ENCODE assay signal across 17 cellular contexts in genomic region chr2:20128506-20129319, GRCh38.
"Had no signal": no experiment of that assay in that cellular context is flagged by ENCODE, and none has a peak within 500 bp of the region (broad histone marks: within the 10 kb centered on the region; RNA-seq: fewer than 3 reads in every experiment).

No MANE protein-coding gene starts in this region.

- H3K27ac Mint-ChIP-seq: activated CD8-positive, alpha-beta T cell treated with anti-CD3 and anti-CD28 coated beads, Interleukin-2, amount 10 ng/mL, durations not matched to agents 7 days and 5 days; activated naive CD8-positive, alpha-beta T cell treated with anti-CD3 and anti-CD28 coated beads, Interleukin-2, amount 10 ng/mL, durations not matched to agents 7 days and 5 days; naive thymus-derived CD4-positive, alpha-beta T cell; stimulated activated naive CD8-positive, alpha-beta T cell treated with anti-CD3 and anti-CD28 coated beads, Interleukin-15, amount 100 ng/mL, for 72 hours had no signal

- FAIRE-seq: urothelium cell line had no signal

- H3K36me3 ChIP-seq: brain microvascular endothelial cell, thoracic aorta had no signal

- ATAC-seq: activated CD8-positive, alpha-beta T cell treated with anti-CD3 and anti-CD28 coated beads, Interleukin-2, amount 10 ng/mL, durations not matched to agents 7 days and 5 days; foreskin keratinocyte; naive thymus-derived CD4-positive, alpha-beta T cell; right cardiac atrium; stimulated activated naive CD8-positive, alpha-beta T cell treated with anti-CD3 and anti-CD28 coated beads, Interleukin-15, amount 100 ng/mL, for 72 hours had no signal

- H3K9me3 Mint-ChIP-seq: activated naive CD8-positive, alpha-beta T cell treated with anti-CD3 and anti-CD28 coated beads, Interleukin-2, amount 10 ng/mL, durations not matched to agents 7 days and 5 days; central memory CD8-positive, alpha-beta T cell; naive thymus-derived CD4-positive, alpha-beta T cell; stimulated activated naive CD8-positive, alpha-beta T cell treated with anti-CD3 and anti-CD28 coated beads, Interleukin-15, amount 100 ng/mL, for 72 hours had no signal

- H3K27ac ChIP-seq: brain microvascular endothelial cell, foreskin keratinocyte, thoracic aorta had no signal

- H3K36me3 Mint-ChIP-seq: activated naive CD8-positive, alpha-beta T cell treated with anti-CD3 and anti-CD28 coated beads, Interleukin-2, amount 10 ng/mL, durations not matched to agents 7 days and 5 days; naive thymus-derived CD4-positive, alpha-beta T cell had no signal

- DNase-seq: activated CD4-positive, alpha-beta T cell treated with anti-CD3 and anti-CD28 coated beads for 48 hours; activated CD8-positive, alpha-beta memory T cell treated with anti-CD3 and anti-CD28 coated beads, Interleukin-2, amount 50 U/mL, for 4 hours; activated CD8-positive, alpha-beta T cell treated with anti-CD3 and anti-CD28 coated beads, Interleukin-2, amount 10 ng/mL, durations not matched to agents 7 days and 5 days; activated naive CD4-positive, alpha-beta T cell; activated naive CD8-positive, alpha-beta T cell treated with anti-CD3 and anti-CD28 coated beads, Interleukin-2, amount 10 ng/mL, durations not matched to agents 7 days and 5 days; brain microvascular endothelial cell; effector memory CD4-positive, alpha-beta T cell; foreskin keratinocyte; kidney glomerular epithelial cell; naive thymus-derived CD4-positive, alpha-beta T cell; right cardiac atrium; stimulated activated naive CD8-positive, alpha-beta T cell treated with anti-CD3 and anti-CD28 coated beads, Interleukin-15, amount 100 ng/mL, for 72 hours had no signal

- H3K27me3 ChIP-seq: brain microvascular endothelial cell, foreskin keratinocyte had no signal

- H3K9me3 ChIP-seq: thoracic aorta had no signal

- H3K4me1 ChIP-seq: foreskin keratinocyte had no signal

- H3K4me3 ChIP-seq: lung, smooth muscle cell, thoracic aorta had no signal

- H3K4me3 Mint-ChIP-seq: activated CD8-positive, alpha-beta T cell treated with anti-CD3 and anti-CD28 coated beads, Interleukin-2, amount 10 ng/mL, durations not matched to agents 7 days and 5 days; activated naive CD8-positive, alpha-beta T cell treated with anti-CD3 and anti-CD28 coated beads, Interleukin-2, amount 10 ng/mL, durations not matched to agents 7 days and 5 days; central memory CD8-positive, alpha-beta T cell; naive thymus-derived CD4-positive, alpha-beta T cell; stimulated activated naive CD8-positive, alpha-beta T cell treated with anti-CD3 and anti-CD28 coated beads, Interleukin-15, amount 100 ng/mL, for 72 hours had no signal

- H3K4me1 Mint-ChIP-seq: activated naive CD8-positive, alpha-beta T cell treated with anti-CD3 and anti-CD28 coated beads, Interleukin-2, amount 10 ng/mL, durations not matched to agents 7 days and 5 days; central memory CD8-positive, alpha-beta T cell; stimulated activated naive CD8-positive, alpha-beta T cell treated with anti-CD3 and anti-CD28 coated beads, Interleukin-15, amount 100 ng/mL, for 72 hours had no signal
